1 cellular context compared by ENCODE assay signal in the genomic region with DNA sequence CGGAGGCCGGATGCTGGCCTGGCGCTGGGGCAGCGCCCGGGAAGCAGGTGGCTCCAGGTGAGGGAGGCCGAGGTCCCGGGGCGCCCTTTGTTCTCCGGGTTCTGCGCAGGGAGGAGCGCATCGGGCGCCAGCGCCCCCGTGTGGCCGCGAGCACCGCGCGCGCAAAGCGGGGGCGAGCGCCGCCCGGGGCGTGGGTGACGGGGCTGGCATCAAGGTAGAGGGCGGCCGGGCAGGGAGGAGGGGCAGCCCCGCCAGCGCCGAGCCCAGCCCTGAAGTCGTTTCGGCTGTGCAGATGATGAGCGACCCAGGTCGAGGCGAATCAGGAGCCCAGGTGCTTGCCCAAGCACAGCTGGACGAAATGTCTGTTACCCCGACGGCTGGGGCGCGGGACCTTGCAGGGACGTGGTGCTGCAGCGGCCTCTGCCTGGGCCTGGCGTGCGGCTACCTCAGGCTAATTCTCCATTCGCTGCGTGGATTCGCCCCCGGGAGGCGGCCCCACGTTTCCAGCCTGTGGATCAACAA.
TF ChIP-seq lines count a peak whose summit lies in the region.

No MANE protein-coding gene starts in this region.

TF ChIP-seq in HepG2, 621 proteins besides CTCF, POLR2A, EP300 and RAD21 (continued from another document and continues in another):
- TF ChIP-seq, protein P1, sequence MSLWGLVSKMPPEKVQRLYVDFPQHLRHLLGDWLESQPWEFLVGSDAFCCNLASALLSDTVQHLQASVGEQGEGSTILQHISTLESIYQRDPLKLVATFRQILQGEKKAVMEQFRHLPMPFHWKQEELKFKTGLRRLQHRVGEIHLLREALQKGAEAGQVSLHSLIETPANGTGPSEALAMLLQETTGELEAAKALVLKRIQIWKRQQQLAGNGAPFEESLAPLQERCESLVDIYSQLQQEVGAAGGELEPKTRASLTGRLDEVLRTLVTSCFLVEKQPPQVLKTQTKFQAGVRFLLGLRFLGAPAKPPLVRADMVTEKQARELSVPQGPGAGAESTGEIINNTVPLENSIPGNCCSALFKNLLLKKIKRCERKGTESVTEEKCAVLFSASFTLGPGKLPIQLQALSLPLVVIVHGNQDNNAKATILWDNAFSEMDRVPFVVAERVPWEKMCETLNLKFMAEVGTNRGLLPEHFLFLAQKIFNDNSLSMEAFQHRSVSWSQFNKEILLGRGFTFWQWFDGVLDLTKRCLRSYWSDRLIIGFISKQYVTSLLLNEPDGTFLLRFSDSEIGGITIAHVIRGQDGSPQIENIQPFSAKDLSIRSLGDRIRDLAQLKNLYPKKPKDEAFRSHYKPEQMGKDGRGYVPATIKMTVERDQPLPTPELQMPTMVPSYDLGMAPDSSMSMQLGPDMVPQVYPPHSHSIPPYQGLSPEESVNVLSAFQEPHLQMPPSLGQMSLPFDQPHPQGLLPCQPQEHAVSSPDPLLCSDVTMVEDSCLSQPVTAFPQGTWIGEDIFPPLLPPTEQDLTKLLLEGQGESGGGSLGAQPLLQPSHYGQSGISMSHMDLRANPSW (CRISPR knock-in tag; IDR thresholded peaks at IDR 0.05; ENCODE audit: borderline replicate concordance) = no peak
- TF ChIP-seq IRX3 (CRISPR knock-in tag; IDR thresholded peaks at IDR 0.05; ENCODE audit: borderline replicate concordance, low read depth) (no peak), RCOR2 (CRISPR knock-in tag; IDR thresholded peaks at IDR 0.05) (no peak), IKZF1 (IDR thresholded peaks at IDR 0.05) (no peak), TARDBP (CRISPR knock-in tag; IDR thresholded peaks at IDR 0.05) (peak; percentile 36; the same call in 1 of the 2 replicates), ZMYM2 (CRISPR knock-in tag; IDR thresholded peaks at IDR 0.05) (no peak), SAP130 (CRISPR knock-in tag; IDR thresholded peaks at IDR 0.05; ENCODE audit: low read depth) (no peak), ARNTL (CRISPR knock-in tag; IDR thresholded peaks at IDR 0.05) (0 out of 2 replicates have a peak, but pooled peaks have one; percentile 22), ZNF331 (CRISPR knock-in tag; IDR thresholded peaks at IDR 0.05) (peak; percentile 31; the same call in 1 of the 2 replicates), ZNF333 (CRISPR knock-in tag; IDR thresholded peaks at IDR 0.05; ENCODE audit: borderline replicate concordance) (no peak), ARNT (IDR thresholded peaks at IDR 0.05) (no peak), ZNF746 (CRISPR knock-in tag; IDR thresholded peaks at IDR 0.05) (no peak), REXO4 (CRISPR knock-in tag; IDR thresholded peaks at IDR 0.05; ENCODE audit: borderline replicate concordance) (no peak), SP1 (IDR thresholded peaks at IDR 0.05) (no peak), SP1 (CRISPR knock-in tag; IDR thresholded peaks at IDR 0.05) (no peak), ZFX (CRISPR knock-in tag; IDR thresholded peaks at IDR 0.05; ENCODE audit: low read depth) (peak; percentile 24; the same call in 1 of the 2 replicates), HDAC2 (CRISPR knock-in tag; IDR thresholded peaks at IDR 0.05) (no peak), ZEB1 (IDR thresholded peaks at IDR 0.05; ENCODE audit: insufficient replicate concordance, low read depth) (peak; percentile 55), ZNF749 (CRISPR knock-in tag; IDR thresholded peaks at IDR 0.05; ENCODE audit: borderline replicate concordance) (no peak), FOXC1 (CRISPR knock-in tag; IDR thresholded peaks at IDR 0.05; ENCODE audit: borderline replicate concordance) (peak; percentile 56; the same call in 1 of the 2 replicates), TBX2 (CRISPR knock-in tag; IDR thresholded peaks at IDR 0.05; ENCODE audit: borderline replicate concordance) (no peak), JDP2 (CRISPR knock-in tag; IDR thresholded peaks at IDR 0.05; ENCODE audit: borderline replicate concordance) (no peak), REPIN1 (CRISPR knock-in tag; IDR thresholded peaks at IDR 0.05; ENCODE audit: borderline replicate concordance, low read depth) (no peak), ELF3 (CRISPR knock-in tag; IDR thresholded peaks at IDR 0.05) (peak; percentile 21; the same call in 1 of the 2 replicates), ATRX (CRISPR knock-in tag; IDR thresholded peaks at IDR 0.05; ENCODE audit: borderline replicate concordance) (no peak)
- TF ChIP-seq, protein P2, sequence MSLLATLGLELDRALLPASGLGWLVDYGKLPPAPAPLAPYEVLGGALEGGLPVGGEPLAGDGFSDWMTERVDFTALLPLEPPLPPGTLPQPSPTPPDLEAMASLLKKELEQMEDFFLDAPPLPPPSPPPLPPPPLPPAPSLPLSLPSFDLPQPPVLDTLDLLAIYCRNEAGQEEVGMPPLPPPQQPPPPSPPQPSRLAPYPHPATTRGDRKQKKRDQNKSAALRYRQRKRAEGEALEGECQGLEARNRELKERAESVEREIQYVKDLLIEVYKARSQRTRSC (CRISPR knock-in tag; IDR thresholded peaks at IDR 0.05; ENCODE audit: low read depth) = no peak
- TF ChIP-seq, protein P3, sequence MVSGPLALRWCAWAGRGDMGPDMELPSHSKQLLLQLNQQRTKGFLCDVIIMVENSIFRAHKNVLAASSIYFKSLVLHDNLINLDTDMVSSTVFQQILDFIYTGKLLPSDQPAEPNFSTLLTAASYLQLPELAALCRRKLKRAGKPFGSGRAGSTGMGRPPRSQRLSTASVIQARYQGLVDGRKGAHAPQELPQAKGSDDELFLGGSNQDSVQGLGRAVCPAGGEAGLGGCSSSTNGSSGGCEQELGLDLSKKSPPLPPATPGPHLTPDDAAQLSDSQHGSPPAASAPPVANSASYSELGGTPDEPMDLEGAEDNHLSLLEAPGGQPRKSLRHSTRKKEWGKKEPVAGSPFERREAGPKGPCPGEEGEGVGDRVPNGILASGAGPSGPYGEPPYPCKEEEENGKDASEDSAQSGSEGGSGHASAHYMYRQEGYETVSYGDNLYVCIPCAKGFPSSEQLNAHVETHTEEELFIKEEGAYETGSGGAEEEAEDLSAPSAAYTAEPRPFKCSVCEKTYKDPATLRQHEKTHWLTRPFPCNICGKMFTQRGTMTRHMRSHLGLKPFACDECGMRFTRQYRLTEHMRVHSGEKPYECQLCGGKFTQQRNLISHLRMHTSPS (CRISPR knock-in tag; IDR thresholded peaks at IDR 0.05; ENCODE audit: low read depth) = peak; percentile 48; the same call in 1 of the 2 replicates
- TF ChIP-seq, protein P4, sequence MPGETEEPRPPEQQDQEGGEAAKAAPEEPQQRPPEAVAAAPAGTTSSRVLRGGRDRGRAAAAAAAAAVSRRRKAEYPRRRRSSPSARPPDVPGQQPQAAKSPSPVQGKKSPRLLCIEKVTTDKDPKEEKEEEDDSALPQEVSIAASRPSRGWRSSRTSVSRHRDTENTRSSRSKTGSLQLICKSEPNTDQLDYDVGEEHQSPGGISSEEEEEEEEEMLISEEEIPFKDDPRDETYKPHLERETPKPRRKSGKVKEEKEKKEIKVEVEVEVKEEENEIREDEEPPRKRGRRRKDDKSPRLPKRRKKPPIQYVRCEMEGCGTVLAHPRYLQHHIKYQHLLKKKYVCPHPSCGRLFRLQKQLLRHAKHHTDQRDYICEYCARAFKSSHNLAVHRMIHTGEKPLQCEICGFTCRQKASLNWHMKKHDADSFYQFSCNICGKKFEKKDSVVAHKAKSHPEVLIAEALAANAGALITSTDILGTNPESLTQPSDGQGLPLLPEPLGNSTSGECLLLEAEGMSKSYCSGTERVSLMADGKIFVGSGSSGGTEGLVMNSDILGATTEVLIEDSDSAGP (CRISPR knock-in tag; IDR thresholded peaks at IDR 0.05; ENCODE audit: borderline replicate concordance) = peak; percentile 64; the same call in 1 of the 2 replicates
- TF ChIP-seq, protein P5, sequence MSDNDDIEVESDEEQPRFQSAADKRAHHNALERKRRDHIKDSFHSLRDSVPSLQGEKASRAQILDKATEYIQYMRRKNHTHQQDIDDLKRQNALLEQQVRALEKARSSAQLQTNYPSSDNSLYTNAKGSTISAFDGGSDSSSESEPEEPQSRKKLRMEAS (IDR thresholded peaks at IDR 0.05) = peak; percentile 50; the same call in 1 of the 2 replicates
- TF ChIP-seq, protein P6, sequence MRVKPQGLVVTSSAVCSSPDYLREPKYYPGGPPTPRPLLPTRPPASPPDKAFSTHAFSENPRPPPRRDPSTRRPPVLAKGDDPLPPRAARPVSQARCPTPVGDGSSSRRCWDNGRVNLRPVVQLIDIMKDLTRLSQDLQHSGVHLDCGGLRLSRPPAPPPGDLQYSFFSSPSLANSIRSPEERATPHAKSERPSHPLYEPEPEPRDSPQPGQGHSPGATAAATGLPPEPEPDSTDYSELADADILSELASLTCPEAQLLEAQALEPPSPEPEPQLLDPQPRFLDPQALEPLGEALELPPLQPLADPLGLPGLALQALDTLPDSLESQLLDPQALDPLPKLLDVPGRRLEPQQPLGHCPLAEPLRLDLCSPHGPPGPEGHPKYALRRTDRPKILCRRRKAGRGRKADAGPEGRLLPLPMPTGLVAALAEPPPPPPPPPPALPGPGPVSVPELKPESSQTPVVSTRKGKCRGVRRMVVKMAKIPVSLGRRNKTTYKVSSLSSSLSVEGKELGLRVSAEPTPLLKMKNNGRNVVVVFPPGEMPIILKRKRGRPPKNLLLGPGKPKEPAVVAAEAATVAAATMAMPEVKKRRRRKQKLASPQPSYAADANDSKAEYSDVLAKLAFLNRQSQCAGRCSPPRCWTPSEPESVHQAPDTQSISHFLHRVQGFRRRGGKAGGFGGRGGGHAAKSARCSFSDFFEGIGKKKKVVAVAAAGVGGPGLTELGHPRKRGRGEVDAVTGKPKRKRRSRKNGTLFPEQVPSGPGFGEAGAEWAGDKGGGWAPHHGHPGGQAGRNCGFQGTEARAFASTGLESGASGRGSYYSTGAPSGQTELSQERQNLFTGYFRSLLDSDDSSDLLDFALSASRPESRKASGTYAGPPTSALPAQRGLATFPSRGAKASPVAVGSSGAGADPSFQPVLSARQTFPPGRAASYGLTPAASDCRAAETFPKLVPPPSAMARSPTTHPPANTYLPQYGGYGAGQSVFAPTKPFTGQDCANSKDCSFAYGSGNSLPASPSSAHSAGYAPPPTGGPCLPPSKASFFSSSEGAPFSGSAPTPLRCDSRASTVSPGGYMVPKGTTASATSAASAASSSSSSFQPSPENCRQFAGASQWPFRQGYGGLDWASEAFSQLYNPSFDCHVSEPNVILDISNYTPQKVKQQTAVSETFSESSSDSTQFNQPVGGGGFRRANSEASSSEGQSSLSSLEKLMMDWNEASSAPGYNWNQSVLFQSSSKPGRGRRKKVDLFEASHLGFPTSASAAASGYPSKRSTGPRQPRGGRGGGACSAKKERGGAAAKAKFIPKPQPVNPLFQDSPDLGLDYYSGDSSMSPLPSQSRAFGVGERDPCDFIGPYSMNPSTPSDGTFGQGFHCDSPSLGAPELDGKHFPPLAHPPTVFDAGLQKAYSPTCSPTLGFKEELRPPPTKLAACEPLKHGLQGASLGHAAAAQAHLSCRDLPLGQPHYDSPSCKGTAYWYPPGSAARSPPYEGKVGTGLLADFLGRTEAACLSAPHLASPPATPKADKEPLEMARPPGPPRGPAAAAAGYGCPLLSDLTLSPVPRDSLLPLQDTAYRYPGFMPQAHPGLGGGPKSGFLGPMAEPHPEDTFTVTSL (CRISPR knock-in tag; IDR thresholded peaks at IDR 0.05; ENCODE audit: borderline replicate concordance) = no peak
- TF ChIP-seq, protein P7, sequence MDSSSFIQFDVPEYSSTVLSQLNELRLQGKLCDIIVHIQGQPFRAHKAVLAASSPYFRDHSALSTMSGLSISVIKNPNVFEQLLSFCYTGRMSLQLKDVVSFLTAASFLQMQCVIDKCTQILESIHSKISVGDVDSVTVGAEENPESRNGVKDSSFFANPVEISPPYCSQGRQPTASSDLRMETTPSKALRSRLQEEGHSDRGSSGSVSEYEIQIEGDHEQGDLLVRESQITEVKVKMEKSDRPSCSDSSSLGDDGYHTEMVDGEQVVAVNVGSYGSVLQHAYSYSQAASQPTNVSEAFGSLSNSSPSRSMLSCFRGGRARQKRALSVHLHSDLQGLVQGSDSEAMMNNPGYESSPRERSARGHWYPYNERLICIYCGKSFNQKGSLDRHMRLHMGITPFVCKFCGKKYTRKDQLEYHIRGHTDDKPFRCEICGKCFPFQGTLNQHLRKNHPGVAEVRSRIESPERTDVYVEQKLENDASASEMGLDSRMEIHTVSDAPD (CRISPR knock-in tag; IDR thresholded peaks at IDR 0.05) = no peak
- TF ChIP-seq, protein P8, sequence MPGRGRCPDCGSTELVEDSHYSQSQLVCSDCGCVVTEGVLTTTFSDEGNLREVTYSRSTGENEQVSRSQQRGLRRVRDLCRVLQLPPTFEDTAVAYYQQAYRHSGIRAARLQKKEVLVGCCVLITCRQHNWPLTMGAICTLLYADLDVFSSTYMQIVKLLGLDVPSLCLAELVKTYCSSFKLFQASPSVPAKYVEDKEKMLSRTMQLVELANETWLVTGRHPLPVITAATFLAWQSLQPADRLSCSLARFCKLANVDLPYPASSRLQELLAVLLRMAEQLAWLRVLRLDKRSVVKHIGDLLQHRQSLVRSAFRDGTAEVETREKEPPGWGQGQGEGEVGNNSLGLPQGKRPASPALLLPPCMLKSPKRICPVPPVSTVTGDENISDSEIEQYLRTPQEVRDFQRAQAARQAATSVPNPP (CRISPR knock-in tag; IDR thresholded peaks at IDR 0.05) = no peak
- TF ChIP-seq, protein P9, sequence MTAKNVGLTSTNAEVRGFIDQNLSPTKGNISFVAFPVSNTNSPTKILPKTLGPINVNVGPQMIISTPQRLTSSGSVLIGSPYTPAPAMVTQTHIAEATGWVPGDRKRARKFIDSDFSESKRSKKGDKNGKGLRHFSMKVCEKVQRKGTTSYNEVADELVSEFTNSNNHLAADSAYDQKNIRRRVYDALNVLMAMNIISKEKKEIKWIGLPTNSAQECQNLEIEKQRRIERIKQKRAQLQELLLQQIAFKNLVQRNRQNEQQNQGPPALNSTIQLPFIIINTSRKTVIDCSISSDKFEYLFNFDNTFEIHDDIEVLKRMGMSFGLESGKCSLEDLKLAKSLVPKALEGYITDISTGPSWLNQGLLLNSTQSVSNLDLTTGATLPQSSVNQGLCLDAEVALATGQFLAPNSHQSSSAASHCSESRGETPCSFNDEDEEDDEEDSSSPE (CRISPR knock-in tag; IDR thresholded peaks at IDR 0.05) = peak; percentile 63
- TF ChIP-seq, protein P10, sequence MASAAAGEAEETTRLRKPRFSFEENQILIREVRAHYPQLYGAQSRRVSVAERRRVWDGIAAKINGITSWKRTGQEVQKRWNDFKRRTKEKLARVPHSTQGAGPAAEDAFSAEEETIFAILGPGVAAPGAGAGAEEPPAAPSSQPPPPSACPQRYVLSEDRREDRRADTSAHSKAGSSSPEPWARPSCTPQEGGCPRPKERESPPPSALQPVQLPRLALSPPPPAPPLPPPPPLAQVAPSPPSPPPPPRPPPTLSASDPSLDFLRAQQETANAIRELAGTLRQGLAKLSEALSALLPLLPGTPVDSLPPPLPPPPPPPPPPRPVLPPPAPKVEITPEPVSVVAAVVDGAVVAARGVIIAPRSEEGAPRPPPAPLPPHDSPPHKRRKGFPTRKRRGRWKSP (CRISPR knock-in tag; IDR thresholded peaks at IDR 0.05) = peak; percentile 62; the same call in 1 of the 2 replicates
- TF ChIP-seq, protein P11, sequence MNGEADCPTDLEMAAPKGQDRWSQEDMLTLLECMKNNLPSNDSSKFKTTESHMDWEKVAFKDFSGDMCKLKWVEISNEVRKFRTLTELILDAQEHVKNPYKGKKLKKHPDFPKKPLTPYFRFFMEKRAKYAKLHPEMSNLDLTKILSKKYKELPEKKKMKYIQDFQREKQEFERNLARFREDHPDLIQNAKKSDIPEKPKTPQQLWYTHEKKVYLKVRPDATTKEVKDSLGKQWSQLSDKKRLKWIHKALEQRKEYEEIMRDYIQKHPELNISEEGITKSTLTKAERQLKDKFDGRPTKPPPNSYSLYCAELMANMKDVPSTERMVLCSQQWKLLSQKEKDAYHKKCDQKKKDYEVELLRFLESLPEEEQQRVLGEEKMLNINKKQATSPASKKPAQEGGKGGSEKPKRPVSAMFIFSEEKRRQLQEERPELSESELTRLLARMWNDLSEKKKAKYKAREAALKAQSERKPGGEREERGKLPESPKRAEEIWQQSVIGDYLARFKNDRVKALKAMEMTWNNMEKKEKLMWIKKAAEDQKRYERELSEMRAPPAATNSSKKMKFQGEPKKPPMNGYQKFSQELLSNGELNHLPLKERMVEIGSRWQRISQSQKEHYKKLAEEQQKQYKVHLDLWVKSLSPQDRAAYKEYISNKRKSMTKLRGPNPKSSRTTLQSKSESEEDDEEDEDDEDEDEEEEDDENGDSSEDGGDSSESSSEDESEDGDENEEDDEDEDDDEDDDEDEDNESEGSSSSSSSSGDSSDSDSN (CRISPR knock-in tag; IDR thresholded peaks at IDR 0.05) = peak; percentile 45
